10 cellular contexts compared by ENCODE assay signal in the genomic region with DNA sequence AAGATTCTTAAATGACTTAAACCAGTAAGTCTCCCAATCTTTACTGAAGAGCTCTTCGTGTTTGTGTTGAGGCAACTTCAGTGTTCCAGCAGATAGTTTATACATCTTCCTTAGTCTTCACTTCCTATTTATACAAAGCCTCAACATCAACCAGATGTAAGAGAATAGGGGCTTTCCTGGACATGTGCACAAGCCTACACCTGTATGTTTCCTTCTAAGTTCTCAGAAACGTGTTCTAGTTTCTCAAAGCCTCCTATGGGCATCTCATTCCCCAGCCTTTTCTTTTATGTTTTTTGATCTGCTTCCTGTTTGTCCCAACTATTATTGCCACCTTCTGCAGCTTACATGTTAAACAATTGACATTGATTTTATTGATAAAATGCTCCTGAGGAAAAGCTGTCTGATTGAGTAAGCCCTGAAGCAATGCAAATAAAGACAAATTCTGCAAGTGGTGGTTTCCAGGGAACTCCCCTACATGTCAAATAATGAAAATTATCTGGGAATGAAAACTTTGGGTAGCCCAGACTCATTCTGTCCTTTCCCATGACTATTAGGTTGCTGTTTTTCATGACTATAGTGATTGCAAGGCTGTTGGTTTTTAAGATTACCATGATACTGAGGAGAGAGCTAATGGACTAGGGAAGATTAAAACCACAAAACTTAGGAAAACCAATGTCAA.
A peak's percentile ranks its signal among the peaks of the same experiment; 100 is the strongest.
DNase-seq lines count a peak whose midpoint lies in the region; ATAC-seq and TF ChIP-seq lines count a peak whose summit lies in the region.
"Had no signal": no experiment of that assay in that cellular context is flagged by ENCODE, and none has a peak within 500 bp of the region (broad histone marks: within the 10 kb centered on the region; RNA-seq: fewer than 3 reads in every experiment).

No MANE protein-coding gene starts in this region.

- no peak overlapping the region for H3K27ac Mint-ChIP-seq in immature natural killer cell

- DNase-seq in epithelial cell of prostate (ENCODE audit: low read depth, low spot score) (no peak), hepatocyte (ENCODE audit: low spot score) (no peak), immature natural killer cell (no peak), SIG-M5 treated with dmso at 0.1 percent for 504 hours (lab: John Stamatoyannopoulos, UW; ENCODE audit: unreplicated experiment) (no peak), osteoblast (ENCODE audit: insufficient read length, low spot score, missing footprints) (no peak)
- DNase-seq: DMS153, erythroblast had no signal

- H2AFZ ChIP-seq in hepatocyte, result no peak overlapping the region
- no peak overlapping the region for H2AFZ ChIP-seq in osteoblast (ENCODE audit: low read length)

- no peak overlapping the region for H3K4me2 ChIP-seq in hepatocyte
- H3K4me2 ChIP-seq in osteoblast (ENCODE audit: insufficient read depth, low read length), result no peak overlapping the region

- 88% methylated on average over 2 of the region's 2 CpGs for WGBS in hepatocyte (ENCODE audit: low lambda C conversion rate, missing lambda C conversion rate)

- peak; percentile 55 for ATAC-seq in GM18867 (IDR thresholded peaks at IDR 0.05; ENCODE audit: unreplicated experiment)
- ATAC-seq in GM21390 (IDR thresholded peaks at IDR 0.05; ENCODE audit: unreplicated experiment), result peak; percentile 50
- peak; percentile 60 for ATAC-seq in HG03095 (IDR thresholded peaks at IDR 0.05; ENCODE audit: unreplicated experiment)

- no peak for TF ChIP-seq CTCF in hepatocyte (IDR thresholded peaks at IDR 0.05; ENCODE audit: poor library complexity)
- no peak for TF ChIP-seq CTCF in osteoblast (IDR thresholded peaks at IDR 0.05; ENCODE audit: extremely low read depth, low read depth, low read length)

- no peaks in the 10 kb centered on the region for H3K79me2 ChIP-seq in hepatocyte
- no peaks in the 10 kb centered on the region for H3K79me2 ChIP-seq in osteoblast (ENCODE audit: insufficient read depth, low read length)

- peaks cover 4 to 21% (median 11%) of the 10 kb centered on the region in 6 donors for H3K9me3 Mint-ChIP-seq in immature natural killer cell

- H3K4me1 ChIP-seq in hepatocyte (ENCODE audit: insufficient read depth), result no peaks in the 10 kb centered on the region
- H3K4me1 ChIP-seq in osteoblast (ENCODE audit: insufficient read depth, low read length), result no peaks in the 10 kb centered on the region

- H3K4me1 Mint-ChIP-seq in immature natural killer cell, result peaks cover 0 to 5% of the 10 kb centered on the region in 2 donors

- no peak overlapping the region for H3K4me3 ChIP-seq in hepatocyte
- no peak overlapping the region for H3K4me3 ChIP-seq in osteoblast (ENCODE audit: insufficient read depth, low read length)

- H3K27me3 Mint-ChIP-seq in immature natural killer cell (ENCODE audit: low read depth in 3 of 3), result peaks cover 2 to 5% (median 4%) of the 10 kb centered on the region in 3 donors

- H3K9me3 ChIP-seq in hepatocyte (ENCODE audit: low read depth) (no peaks in the 10 kb centered on the region), osteoblast (ENCODE audit: low read depth, low read length) (no peaks in the 10 kb centered on the region)

- H4K20me1 ChIP-seq in hepatocyte (ENCODE audit: insufficient read depth, poor library complexity, severe bottlenecking), result no peaks in the 10 kb centered on the region
- no peaks in the 10 kb centered on the region for H4K20me1 ChIP-seq in osteoblast (ENCODE audit: insufficient read depth, low read length)

- H3K36me3 Mint-ChIP-seq in immature natural killer cell, result no peaks in the 10 kb centered on the region

- H3K27ac ChIP-seq in epithelial cell of prostate (peak overlapping the region; percentile 49), hepatocyte (no peak overlapping the region), osteoblast (ENCODE audit: low read depth, low read length) (no peak overlapping the region)

- H3K36me3 ChIP-seq in hepatocyte (replicated peaks; ENCODE audit: insufficient read depth, low read depth) (no peaks in the 10 kb centered on the region), osteoblast (ENCODE audit: insufficient read depth, low read length) (no peaks in the 10 kb centered on the region)

- H3K27me3 ChIP-seq in hepatocyte (no peaks in the 10 kb centered on the region), osteoblast (ENCODE audit: insufficient read depth, low read length) (no peaks in the 10 kb centered on the region)

- no peaks in the 10 kb centered on the region for H3K9me2 ChIP-seq in hepatocyte (replicated peaks; ENCODE audit: insufficient read depth)

- H3K4me3 Mint-ChIP-seq in immature natural killer cell, result no peak overlapping the region
